ENCODE assay signal across 2 cellular contexts in the genomic region with DNA sequence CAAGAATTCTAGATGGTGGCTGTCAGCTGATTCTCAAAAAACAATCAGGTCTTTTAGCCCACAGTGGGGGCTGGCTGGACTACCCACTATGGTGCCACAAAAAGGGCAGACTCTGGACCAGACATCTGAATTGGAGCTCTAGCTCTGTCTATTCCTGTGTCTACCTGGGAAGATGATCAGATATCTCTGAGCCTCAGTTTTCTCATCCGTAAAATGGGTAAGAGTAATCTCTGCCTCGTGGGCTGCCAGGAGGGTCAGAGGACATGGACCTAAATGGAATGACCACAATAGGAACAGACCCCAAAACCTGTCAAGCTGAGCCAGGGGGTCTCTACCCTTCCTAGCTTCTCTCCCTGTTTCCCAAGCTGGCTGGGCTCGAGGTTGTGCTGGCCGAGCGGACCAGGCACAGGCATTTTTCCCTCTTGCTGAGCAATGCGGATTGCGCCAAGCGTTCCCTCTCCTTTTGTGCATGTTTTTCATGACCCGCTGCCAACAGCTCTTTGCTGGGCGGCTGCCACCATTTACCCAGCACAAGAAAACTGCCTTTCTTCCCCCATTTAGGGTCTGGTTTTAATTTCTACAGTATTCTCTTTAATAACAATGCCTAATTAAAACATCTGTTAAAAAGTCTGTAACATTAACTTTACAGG.
TF ChIP-seq lines count a peak whose summit lies in the region.

No MANE protein-coding gene starts in this region.

TF ChIP-seq in SK-N-SH, 30 proteins besides CTCF, POLR2A, EP300 and RAD21:
- TF ChIP-seq YY1 (IDR thresholded peaks at IDR 0.05; ENCODE audit: low read depth) (no peak), POLR2AphosphoS5 (IDR thresholded peaks at IDR 0.05; ENCODE audit: low read depth, low read length) (no peak), MXI1 (IDR thresholded peaks at IDR 0.05; ENCODE audit: low read depth, low read length) (0 out of 2 replicates have a peak, but pooled peaks have one; percentile 19), TAF1 (IDR thresholded peaks at IDR 0.05; ENCODE audit: borderline replicate concordance, low read depth, low read length) (no peak)

TF ChIP-seq in endothelial cell of umbilical vein, 7 proteins besides CTCF, POLR2A, EP300 and RAD21 (continued from another document):
- TF ChIP-seq, protein P1, sequence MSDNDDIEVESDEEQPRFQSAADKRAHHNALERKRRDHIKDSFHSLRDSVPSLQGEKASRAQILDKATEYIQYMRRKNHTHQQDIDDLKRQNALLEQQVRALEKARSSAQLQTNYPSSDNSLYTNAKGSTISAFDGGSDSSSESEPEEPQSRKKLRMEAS (IDR thresholded peaks at IDR 0.05; ENCODE audit: insufficient read depth, insufficient read length) = no peak
- TF ChIP-seq MYC (IDR thresholded peaks at IDR 0.05; ENCODE audit: low read depth, low read length) (no peak), GATA2 (IDR thresholded peaks at IDR 0.05; ENCODE audit: insufficient read depth, insufficient read length, low read depth, low read length) (no peak), JUN (IDR thresholded peaks at IDR 0.05; ENCODE audit: borderline replicate concordance, insufficient read depth, insufficient read length, low read depth) (no peak), EZH2 (IDR thresholded peaks at IDR 0.05; ENCODE audit: borderline replicate concordance, low read depth, low read length, severe bottlenecking) (no peak), POLR2AphosphoS5 (IDR thresholded peaks at IDR 0.05; ENCODE audit: insufficient read depth, low read depth, low read length) (no peak)
TF ChIP-seq in endothelial cell of umbilical vein: peak in this region for 0.
